Comparison of ENCODE assay signal across 13 cellular contexts in the genomic region with DNA sequence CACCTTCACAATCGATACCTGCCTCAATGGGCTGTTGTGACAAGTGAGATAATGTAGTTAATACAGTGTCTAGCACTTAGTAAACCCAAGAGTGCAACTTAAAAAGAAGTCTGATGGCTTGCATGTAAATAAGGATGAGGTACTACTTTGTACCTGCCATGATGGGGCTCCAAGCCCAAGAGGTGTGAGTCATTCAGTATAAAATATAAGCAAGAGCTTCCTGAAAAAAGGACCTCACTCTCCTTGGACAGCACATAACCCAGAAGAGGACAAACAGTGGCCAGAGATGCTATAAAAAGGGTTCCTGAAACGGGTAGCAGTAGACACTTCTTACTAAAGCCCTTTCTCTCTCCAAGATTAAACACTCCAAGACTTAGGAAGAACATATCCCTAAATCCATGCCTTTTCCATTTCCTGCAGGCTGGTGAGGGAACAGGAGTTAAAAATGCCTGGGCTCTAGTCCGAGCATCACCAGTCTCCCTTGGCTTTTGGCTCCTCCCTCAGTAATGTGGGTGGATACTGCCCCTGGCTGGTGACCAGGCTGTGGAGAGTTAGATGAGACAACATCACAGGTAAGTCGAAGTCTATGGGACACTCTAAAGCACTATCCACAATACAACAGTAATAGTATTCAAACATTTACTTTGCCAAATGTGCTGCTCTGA. TPM values are rescaled to one million over a fixed set of nuclear protein-coding genes. Genes with fewer than 3 reads are reported as not detected.
DNase-seq lines count a peak whose midpoint lies in the region; ATAC-seq, FAIRE-seq and TF ChIP-seq lines count a peak whose summit lies in the region.
"Had no signal": no experiment of that assay in that cellular context is flagged by ENCODE, and none has a peak within 500 bp of the region (broad histone marks: within the 10 kb centered on the region; RNA-seq: fewer than 3 reads in every experiment).

No MANE protein-coding gene starts in this region.

- no peak overlapping the region for H3K4me2 ChIP-seq in IMR-90 (ENCODE audit: low read depth, low read length)
- H3K4me2 ChIP-seq in trophoblast cell (ENCODE audit: low read length) = no peak overlapping the region

- H2BK120ac ChIP-seq in IMR-90 (ENCODE audit: low read depth, low read length) (no peak overlapping the region), trophoblast cell (ENCODE audit: insufficient read depth, low read length, poor library complexity) (no peak overlapping the region)

- no peak for FAIRE-seq in GM12892 (lab: Jason Lieb, UNC)
- FAIRE-seq: D721Med had no signal

- H3K4me3 Mint-ChIP-seq in Caco-2 (ENCODE audit: unreplicated experiment) = no peak overlapping the region
- no peak overlapping the region for H3K4me3 Mint-ChIP-seq in chondrocyte (ENCODE audit: unreplicated experiment)

- dilution Hi-C loops in IMR-90 (cut with HindIII; ENCODE audit: low sequenced_read_pairs, unreplicated experiment) = no loop called here

- in situ Hi-C loops in IMR-90 (cut with MboI; ENCODE audit: low sequenced_read_pairs) = no loop called here

- H3K79me1 ChIP-seq in IMR-90 (ENCODE audit: low read depth in 1 of 2, low read length in 2 of 2) (peaks cover 10 to 62% of the 10 kb centered on the region in 2 experiments), trophoblast cell (ENCODE audit: low read length) (peaks cover 22% of the 10 kb centered on the region)

- H2BK5ac ChIP-seq in IMR-90 (ENCODE audit: low read depth, low read length, poor library complexity, severe bottlenecking) (no peak overlapping the region), trophoblast cell (ENCODE audit: low read depth, low read length, poor library complexity) (no peak overlapping the region)

- DNase-seq in Caco-2 = peak in 1 of 2 experiments; percentile 38
- DNase-seq in IMR-90 = no peak
- DNase-seq in chondrocyte (ENCODE audit: low spot score) = no peak
- peak in 1 of 2 donors; percentile 23 for DNase-seq in trophoblast cell
- DNase-seq in GM12892 (ENCODE audit: insufficient read length) = no peak
- no peak for DNase-seq in NCI-H345 (lab: John Stamatoyannopoulos, UW)
- DNase-seq: NCI-H1092, NCI-H526, SHP77 had no signal

- H3K36me3 ChIP-seq in Caco-2 (ENCODE audit: control insufficient read depth, insufficient read depth, low read length) (0 out of 2 replicates have a peak, but pooled peaks cover 2% of the 10 kb centered on the region), IMR-90 (ENCODE audit: control insufficient read depth, insufficient read depth, low read length) (peaks cover 5% of the 10 kb centered on the region), trophoblast cell (ENCODE audit: control insufficient read depth in 1 of 2, insufficient read depth in 2 of 2, low read length in 2 of 2) (peaks cover 0 to 8% of the 10 kb centered on the region in 2 experiments)
- H3K36me3 ChIP-seq: adrenal gland had no signal

- H3K36me3 Mint-ChIP-seq in Caco-2 (ENCODE audit: insufficient read depth, unreplicated experiment) (peaks cover 58% of the 10 kb centered on the region), chondrocyte (ENCODE audit: low read depth) (no peaks in the 10 kb centered on the region)

- H3K27ac ChIP-seq in IMR-90 (ENCODE audit: insufficient read depth, low read length) (no peak overlapping the region), trophoblast cell (ENCODE audit: low read depth, low read length) (peak overlapping the region; percentile 3)

- H4K5ac ChIP-seq in IMR-90 (ENCODE audit: low read depth, low read length) = no peak overlapping the region

- TF ChIP-seq POLR2A in IMR-90 (IDR thresholded peaks at IDR 0.05; ENCODE audit: low read depth, low read length) (no peak), GM12892 (IDR thresholded peaks at IDR 0.05; ENCODE audit: low read depth, low read length) (no peak)

- H3K14ac ChIP-seq in IMR-90 (replicated peaks; ENCODE audit: low read depth, low read length) (no peak overlapping the region; the same call in 1 of the 2 replicates), trophoblast cell (ENCODE audit: low read length) (no peak overlapping the region)

- H3K9me3 Mint-ChIP-seq in Caco-2 (ENCODE audit: unreplicated experiment) = no peaks in the 10 kb centered on the region
- no peaks in the 10 kb centered on the region for H3K9me3 Mint-ChIP-seq in chondrocyte (ENCODE audit: low read depth)

- H2BK15ac ChIP-seq in IMR-90 (ENCODE audit: low read depth, low read length) = no peak overlapping the region

- no peaks in the 10 kb centered on the region for H3K27me3 ChIP-seq in Caco-2 (replicated peaks; ENCODE audit: control insufficient read depth, insufficient read depth, low read length)
- no peaks in the 10 kb centered on the region for H3K27me3 ChIP-seq in IMR-90 (ENCODE audit: control insufficient read depth, insufficient read depth, low read length)
- no peaks in the 10 kb centered on the region for H3K27me3 ChIP-seq in trophoblast cell (ENCODE audit: insufficient read depth, low read length)
- H3K27me3 ChIP-seq: adrenal gland had no signal

- no peaks in the 10 kb centered on the region for H3K27me3 Mint-ChIP-seq in Caco-2 (ENCODE audit: insufficient read depth, unreplicated experiment)
- H3K27me3 Mint-ChIP-seq in chondrocyte (ENCODE audit: low read depth) = no peaks in the 10 kb centered on the region

- H2AK9ac ChIP-seq in IMR-90 (replicated peaks; ENCODE audit: low read depth, low read length, poor library complexity) = no peak overlapping the region

- H3K9ac ChIP-seq in IMR-90 (ENCODE audit: low read depth, low read length) (no peak overlapping the region), trophoblast cell (ENCODE audit: low read length) (no peak overlapping the region)

- H3K9me1 ChIP-seq in IMR-90 (ENCODE audit: insufficient read depth, low read length) = peaks cover 26% of the 10 kb centered on the region

- H4K8ac ChIP-seq in IMR-90 (ENCODE audit: low read depth in 2 of 2, low read length in 2 of 2) (no peak overlapping the region), trophoblast cell (ENCODE audit: low read depth, low read length) (no peak overlapping the region)

- no peak overlapping the region for H4K12ac ChIP-seq in trophoblast cell (ENCODE audit: low read depth, low read length)

- H3K4me3 ChIP-seq in Caco-2 (ENCODE audit: low read depth, low read length) = no peak overlapping the region
- H3K4me3 ChIP-seq in IMR-90 (ENCODE audit: insufficient read depth, low read depth, low read length) = no peak overlapping the region
- no peak overlapping the region for H3K4me3 ChIP-seq in trophoblast cell (ENCODE audit: low read depth, low read length)
- H3K4me3 ChIP-seq: adrenal gland had no signal

- H3K23ac ChIP-seq in IMR-90 (ENCODE audit: low read depth, low read length) = peak overlapping the region; percentile 75; the same call in 1 of the 2 replicates
- H3K23ac ChIP-seq in trophoblast cell (ENCODE audit: low read length) = no peak overlapping the region

- intact Hi-C loops in Caco-2 (cut with micrococcal nuclease; ENCODE audit: unreplicated experiment) (no loop called here), IMR-90 (cut with micrococcal nuclease) (no loop called here)

- H3K18ac ChIP-seq in IMR-90 (ENCODE audit: low read depth, low read length) (no peak overlapping the region), trophoblast cell (ENCODE audit: low read length) (no peak overlapping the region)

- TF ChIP-seq RAD21 in IMR-90 (IDR thresholded peaks at IDR 0.05; ENCODE audit: low read length) = no peak

- H3K56ac ChIP-seq in IMR-90 (ENCODE audit: extremely low read depth, insufficient read depth, low read length) = no peak overlapping the region

- H3K4ac ChIP-seq in IMR-90 (ENCODE audit: low read depth, low read length) (no peak overlapping the region), trophoblast cell (ENCODE audit: low read depth, low read length) (peak overlapping the region; percentile 98)

- H3K4me1 ChIP-seq in Caco-2 = peaks cover 67% of the 10 kb centered on the region
- peaks cover 32% of the 10 kb centered on the region for H3K4me1 ChIP-seq in IMR-90 (ENCODE audit: control insufficient read depth, insufficient read depth, low read length)
- peaks cover 33 to 42% of the 10 kb centered on the region in 2 experiments for H3K4me1 ChIP-seq in trophoblast cell (ENCODE audit: control insufficient read depth in 1 of 2, insufficient read depth in 2 of 2, low read length in 2 of 2)

- H4K20me1 ChIP-seq in IMR-90 (ENCODE audit: insufficient read depth, low read length) = peaks cover 72% of the 10 kb centered on the region

- no peaks in the 10 kb centered on the region for H3K9me3 ChIP-seq in Caco-2
- no peaks in the 10 kb centered on the region for H3K9me3 ChIP-seq in IMR-90 (ENCODE audit: control insufficient read depth, insufficient read depth, low read length)
- H3K9me3 ChIP-seq in trophoblast cell (ENCODE audit: insufficient read depth, low read depth, low read length) = no peaks in the 10 kb centered on the region
- H3K9me3 ChIP-seq: adrenal gland had no signal

- ATAC-seq in IMR-90 (ENCODE audit: low read depth) (no peak), HG02885 (IDR thresholded peaks at IDR 0.05; ENCODE audit: poor library complexity, unreplicated experiment) (no peak)
- ATAC-seq: sciatic nerve had no signal

- H2AFZ ChIP-seq in IMR-90 (replicated peaks; ENCODE audit: low read length, poor library complexity) = no peak overlapping the region
- H2AFZ ChIP-seq in trophoblast cell (ENCODE audit: insufficient read depth, low read length, poor library complexity) = no peak overlapping the region

- H2AK5ac ChIP-seq in IMR-90 (ENCODE audit: low read depth, low read length) (0 out of 2 replicates have a peak overlapping the region, but pooled peaks have one; percentile 15), trophoblast cell (ENCODE audit: low read length) (no peak overlapping the region)

- no peak overlapping the region for H4K91ac ChIP-seq in IMR-90 (ENCODE audit: insufficient read depth, low read depth, low read length)
- no peak overlapping the region for H4K91ac ChIP-seq in trophoblast cell (ENCODE audit: low read depth, low read length)

- H3K79me2 ChIP-seq in trophoblast cell (ENCODE audit: control insufficient read depth, insufficient read depth, low read length, poor library complexity) = peaks cover 31% of the 10 kb centered on the region

- H3K4me1 Mint-ChIP-seq in Caco-2 (ENCODE audit: low read depth, unreplicated experiment) (peaks cover 57% of the 10 kb centered on the region), chondrocyte (ENCODE audit: low read depth) (peaks cover 83% of the 10 kb centered on the region)

- POLR2A ChIA-PET in Caco-2 (lab: Charles Lee) (no interaction called here), IMR-90 (lab: Charles Lee; ENCODE audit: unreplicated experiment) (no interaction called here)

- no CpG with 5 or more reads among the region's 4 CpGs for WGBS in IMR-90 (ENCODE audit: extremely low coverage in 2 of 2, insufficient read length in 1 of 2), 2 experiments
- no CpG with 5 or more reads among the region's 4 CpGs for WGBS in trophoblast cell (ENCODE audit: extremely low coverage, insufficient coverage, insufficient read length)

- H3K27ac Mint-ChIP-seq in Caco-2 (ENCODE audit: unreplicated experiment) (peak overlapping the region; percentile 57), chondrocyte (ENCODE audit: unreplicated experiment) (peak overlapping the region; percentile 42)

- CTCF ChIA-PET in Caco-2 (lab: Charles Lee) (interaction anchor here (0.6 to 1.5 kb wide), 5 partner anchors 9 to 268 kb away, joined by 3 to 8 read pairs (median 4); no protein-coding TSS in a partner anchor), IMR-90 (lab: Yijun Ruan, JAX) (no interaction called here)

- TF ChIP-seq CTCF in Caco-2 (IDR thresholded peaks at IDR 0.05; ENCODE audit: insufficient read depth in 1 of 2, low read depth in 1 of 2, low read length in 1 of 2, severe bottlenecking in 1 of 2, unreplicated experiment in 1 of 2) (no peak), IMR-90 (conservative IDR thresholded peaks at IDR 0.05; ENCODE audit: low read depth, low read length) (no peak), chondrocyte (IDR thresholded peaks at IDR 0.05) (no peak)

- BruUV-seq in Caco-2 (replicated peaks; lab: Mats Ljungman, UMichigan) (no TSS peak), IMR-90 (replicated peaks; lab: Mats Ljungman, UMichigan) (no TSS peak)

- no peak overlapping the region for H2BK20ac ChIP-seq in IMR-90 (ENCODE audit: low read depth, low read length)

- no peak overlapping the region for H2BK12ac ChIP-seq in trophoblast cell (ENCODE audit: low read length)

RNA-seq across cellular contexts. Expression of gene UBE2V1, which starts 4.2 kb away (rescaled TPM):
- total RNA-seq in Caco-2 (2022) (485 and 509 TPM in 2 replicates), IMR-90 (2012; rRNA removed) (20.1 and 41.4 TPM in 2 replicates), chondrocyte (79.8 to 100 TPM (median 82.0 TPM) in 3 replicates)
- polyA plus RNA-seq in IMR-90 (2012; rRNA removed) = 128 and 138 TPM in 2 replicates
- 46.2 and 74.3 TPM in 2 replicates for polyA plus RNA-seq in IMR-90 (2012; cell fraction: cytosol; rRNA removed)
- polyA plus RNA-seq in IMR-90 (2012; cell fraction: nucleus; rRNA removed; ENCODE audit: low replicate concordance) = 37.1 and 141 TPM in 2 replicates
- polyA plus RNA-seq in trophoblast cell (2013) = 238 and 250 TPM in 2 replicates
- 120 TPM for polyA plus RNA-seq in GM12892 (2012; ENCODE audit: missing spikeins)

RNA-seq across cellular contexts. Expression of gene PEDS1, which starts 44.8 kb away (rescaled TPM):
- total RNA-seq in Caco-2 (2022) = 78.3 and 84.1 TPM in 2 replicates
- 24.0 and 25.3 TPM in 2 replicates for total RNA-seq in IMR-90 (2012; rRNA removed)
- polyA plus RNA-seq in IMR-90 (2012; rRNA removed) = 59.9 and 67.6 TPM in 2 replicates
- 26.9 and 58.5 TPM in 2 replicates for polyA plus RNA-seq in IMR-90 (2012; cell fraction: cytosol; rRNA removed)
- polyA plus RNA-seq in IMR-90 (2012; cell fraction: nucleus; rRNA removed; ENCODE audit: low replicate concordance) = 24.5 and 45.9 TPM in 2 replicates
- total RNA-seq in chondrocyte = 36.8 to 42.3 TPM (median 41.4 TPM) in 3 replicates
- polyA plus RNA-seq in trophoblast cell (2013) = 132 and 134 TPM in 2 replicates
- polyA plus RNA-seq in GM12892 (2012; ENCODE audit: missing spikeins) = 10.3 TPM
